8 cellular contexts compared by ENCODE assay signal in the genomic region with DNA sequence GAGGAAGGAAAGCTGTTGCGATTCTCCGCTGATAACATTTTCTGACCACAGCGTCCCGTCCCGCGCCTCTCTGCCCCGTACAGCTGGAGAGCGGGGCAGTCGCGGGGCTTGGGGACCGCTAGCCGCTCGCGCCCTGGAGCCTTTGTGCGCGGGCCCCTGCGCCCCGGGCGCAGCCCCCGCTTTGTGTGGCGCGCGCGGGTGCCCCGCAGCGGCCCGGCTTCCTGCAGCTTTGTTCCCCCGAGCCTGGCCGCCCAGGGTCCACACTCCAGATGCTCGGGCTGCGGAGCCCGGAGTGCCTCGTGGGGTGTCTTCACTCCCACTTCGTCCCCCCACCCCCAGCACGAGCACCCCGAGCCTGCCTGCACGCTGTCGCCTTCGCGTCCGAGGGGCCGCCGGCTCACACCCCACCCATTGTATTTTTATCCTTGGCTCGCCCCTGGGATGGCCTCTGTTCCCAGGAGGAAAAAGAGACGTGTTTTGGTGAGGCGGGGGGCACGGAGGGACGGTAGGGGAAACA. TPM values are rescaled to one million over a fixed set of nuclear protein-coding genes. Genes with fewer than 3 reads are reported as not detected.
DNase-seq lines count a peak whose midpoint lies in the region; ATAC-seq, FAIRE-seq and TF ChIP-seq lines count a peak whose summit lies in the region.

No MANE protein-coding gene starts in this region.

- H3K79me2 ChIP-seq in Loucy (ENCODE audit: insufficient read depth, low read length) (peaks cover 64% of the 10 kb centered on the region), GM12878 (ENCODE audit: control insufficient read depth, insufficient read depth, low read length) (peaks cover 55% of the 10 kb centered on the region)

- H3K9ac ChIP-seq in Loucy (ENCODE audit: low read depth, low read length, poor library complexity, severe bottlenecking) (peak overlapping the region; percentile 91), GM12878 (ENCODE audit: control insufficient read depth, insufficient read depth, low read length) (peak overlapping the region; percentile 80)

- POLR2A ChIA-PET in CD8-positive, alpha-beta T cell (lab: Charles Lee): interaction anchor here (0.8 to 4.7 kb wide), 21 partner anchors 12 to 125 kb away, joined by 3 to 50 read pairs (median 5); no protein-coding TSS in a partner anchor
- POLR2A ChIA-PET in GM12878 (lab: Charles Lee): interaction anchor here (0.8 to 16.1 kb wide), 14 partner anchors 11 to 105 kb away, joined by 3 to 268 read pairs (median 6); no protein-coding TSS in a partner anchor

- in situ Hi-C loops in GM12878 (cut with MboI): no loop called here

- RAD21 ChIA-PET in GM12878 (lab: Charles Lee; ENCODE audit: unreplicated experiment): interaction anchor here (0.8 to 15.8 kb wide), 22 partner anchors 11 to 177 kb away, joined by 3 to 429 read pairs (median 8); a partner anchor contains a TSS

- no peaks in the 10 kb centered on the region for H3K27me3 Mint-ChIP-seq in CD8-positive, alpha-beta T cell (ENCODE audit: low read depth)

- H2AFZ ChIP-seq in Loucy (ENCODE audit: low read length) (peak overlapping the region; percentile 69), GM12878 (ENCODE audit: control insufficient read depth, low read depth, low read length) (peak overlapping the region; percentile 63; the same call in 1 of the 2 replicates)

- BruUV-seq in GM12878 (replicated peaks; lab: Mats Ljungman, UMichigan): no TSS peak

- H3F3A ChIP-seq in Loucy (ENCODE audit: low read depth): peaks cover 6% of the 10 kb centered on the region; the same call in 1 of the 2 replicates

- peaks cover 34% of the 10 kb centered on the region for H3K36me3 Mint-ChIP-seq in CD8-positive, alpha-beta T cell

- CTCF ChIA-PET in CD8-positive, alpha-beta T cell (lab: Charles Lee): interaction anchor here (0.9 to 3.9 kb wide), 19 partner anchors 9 to 121 kb away, joined by 3 to 36 read pairs (median 4); no protein-coding TSS in a partner anchor
- CTCF ChIA-PET in GM12878 (lab: Yijun Ruan, JAX): interaction anchor here (0.6 to 6.5 kb wide), 19 partner anchors 12 to 121 kb away, joined by 3 to 55 read pairs (median 6); no protein-coding TSS in a partner anchor

- H3K4me3 ChIP-seq in CD8-positive, alpha-beta T cell (ENCODE audit: low read depth, low read length): peak overlapping the region; percentile 94
- H3K4me3 ChIP-seq in Loucy (ENCODE audit: low read length, poor library complexity, severe bottlenecking) (peak overlapping the region; percentile 88), GM12878 (peak overlapping the region; percentile 98), thymus (ENCODE audit: low read length) (peak overlapping the region; percentile 85)

- H3K36me3 ChIP-seq in CD8-positive, alpha-beta T cell (ENCODE audit: insufficient read depth, low read length): no peaks in the 10 kb centered on the region
- H3K36me3 ChIP-seq in Loucy (ENCODE audit: insufficient read depth, low read length) (peaks cover 7% of the 10 kb centered on the region; the same call in 1 of the 2 replicates), GM12878 (ENCODE audit: control insufficient read depth in 2 of 2, insufficient read depth in 2 of 2, low read length in 1 of 2) (peaks cover 3 to 8% of the 10 kb centered on the region in 2 experiments), thymus (ENCODE audit: control insufficient read depth, insufficient read depth) (no peaks in the 10 kb centered on the region)

- peak in 2 of 7 experiments; percentile 22 to 49 for DNase-seq in CD8-positive, alpha-beta T cell
- DNase-seq in GM12878 (ENCODE audit: low read depth, low spot score) (no peak), left colon (no peak), GOT3 (lab: John Stamatoyannopoulos, UW) (no peak)

- no peaks in the 10 kb centered on the region for H3K9me3 Mint-ChIP-seq in CD8-positive, alpha-beta T cell

- H3K4me3 Mint-ChIP-seq in CD8-positive, alpha-beta T cell: peak overlapping the region; percentile 95

- no peak for FAIRE-seq in GM12878 (lab: Jason Lieb, UNC)

- WGBS in GM12878 (ENCODE audit: insufficient coverage, insufficient replicate concordance, low lambda C conversion rate, missing lambda C conversion rate): under 1% methylated on average over 47 of the region's 48 CpGs
- under 1% methylated on average over 48 of the region's 48 CpGs for WGBS in thymus

- peaks cover 48% of the 10 kb centered on the region for H3K4me1 Mint-ChIP-seq in CD8-positive, alpha-beta T cell (ENCODE audit: low read depth)

- no peaks in the 10 kb centered on the region for H3K27me3 ChIP-seq in CD8-positive, alpha-beta T cell (ENCODE audit: insufficient read depth, low read length)
- H3K27me3 ChIP-seq in Loucy (ENCODE audit: insufficient read depth, low read length, poor library complexity, severe bottlenecking) (no peaks in the 10 kb centered on the region), GM12878 (replicated peaks in 1 of 2; ENCODE audit: control insufficient read depth in 2 of 2, insufficient read depth in 2 of 2, low read length in 1 of 2) (no peaks in the 10 kb centered on the region), thymus (ENCODE audit: control insufficient read depth, insufficient read depth) (no peaks in the 10 kb centered on the region)

- peak; percentile 20 for ATAC-seq in CD8-positive, alpha-beta T cell
- ATAC-seq in GM21515 (IDR thresholded peaks at IDR 0.05; ENCODE audit: unreplicated experiment) (peak; percentile 11), GM12878 (peak; percentile 11), left colon (peak; percentile 24), GM21423 (IDR thresholded peaks at IDR 0.05; ENCODE audit: unreplicated experiment) (no peak)

- TF ChIP-seq CTCF in CD8-positive, alpha-beta T cell (IDR thresholded peaks at IDR 0.05): no peak
- no peak for TF ChIP-seq CTCF in Loucy (conservative IDR thresholded peaks at IDR 0.05; ENCODE audit: low read length)
- no peak for TF ChIP-seq CTCF in GM12878 (IDR thresholded peaks at IDR 0.05 in 2 of 3, conservative IDR thresholded peaks at IDR 0.05 in 1 of 3; ENCODE audit: control insufficient read depth in 2 of 3, extremely low read depth in 1 of 3, insufficient read depth in 1 of 3, low read depth in 3 of 3, low read length in 3 of 3)

- H3K4me2 ChIP-seq in Loucy (ENCODE audit: low read depth, low read length, poor library complexity, severe bottlenecking) (peak overlapping the region; percentile 87), GM12878 (ENCODE audit: control insufficient read depth, insufficient read depth) (peak overlapping the region; percentile 26; the same call in 1 of the 2 replicates)

- SMC1A ChIA-PET in GM12878 (lab: Charles Lee; ENCODE audit: uncharacterized antibody, unreplicated experiment): interaction anchor here (0.8 to 12.9 kb wide), 30 partner anchors 8 to 177 kb away, joined by 3 to 356 read pairs (median 9); no protein-coding TSS in a partner anchor

- H3K9me3 ChIP-seq in CD8-positive, alpha-beta T cell (ENCODE audit: low read length): no peaks in the 10 kb centered on the region
- H3K9me3 ChIP-seq in Loucy (ENCODE audit: insufficient read depth, low read depth, low read length) (no peaks in the 10 kb centered on the region), GM12878 (replicated peaks; ENCODE audit: control insufficient read depth, insufficient read depth, low read length) (no peaks in the 10 kb centered on the region), thymus (ENCODE audit: control insufficient read depth) (no peaks in the 10 kb centered on the region)

- peaks cover 44% of the 10 kb centered on the region for H3K4me1 ChIP-seq in CD8-positive, alpha-beta T cell (ENCODE audit: insufficient read depth, low read length)
- H3K4me1 ChIP-seq in Loucy (ENCODE audit: insufficient read depth, low read length, poor library complexity, severe bottlenecking): peaks cover 53% of the 10 kb centered on the region
- H3K4me1 ChIP-seq in GM12878 (ENCODE audit: control insufficient read depth, insufficient read depth, low read length): peaks cover 20% of the 10 kb centered on the region
- peaks cover 24% of the 10 kb centered on the region for H3K4me1 ChIP-seq in thymus (ENCODE audit: control insufficient read depth, insufficient read depth, low read length)

- no peaks in the 10 kb centered on the region for H3K9me2 ChIP-seq in Loucy (replicated peaks; ENCODE audit: low read depth, low read length)

- TF ChIP-seq POLR2A in GM12878 (IDR thresholded peaks at IDR 0.05; ENCODE audit: low read depth, low read length): no peak

- TF ChIP-seq EP300 in GM12878 (IDR thresholded peaks at IDR 0.05; ENCODE audit: borderline replicate concordance in 1 of 2, control insufficient read depth in 1 of 2, low read depth in 2 of 2, low read length in 2 of 2): no peak

- TF ChIP-seq RAD21 in GM12878 (IDR thresholded peaks at IDR 0.05; ENCODE audit: insufficient read depth, low read depth, low read length): no peak

- H4K20me1 ChIP-seq in Loucy (ENCODE audit: insufficient read depth, low read length, poor library complexity, severe bottlenecking) (peaks cover 47% of the 10 kb centered on the region), GM12878 (ENCODE audit: control insufficient read depth, insufficient read depth) (no peaks in the 10 kb centered on the region; the same call in 1 of the 2 replicates)

- H3K27ac Mint-ChIP-seq in CD8-positive, alpha-beta T cell: peak overlapping the region; percentile 96

- intact Hi-C loops in CD8-positive, alpha-beta T cell (cut with DNase I, micrococcal nuclease): loop anchor here (1.0 to 10.0 kb wide), 8 partner anchors 22 to 352 kb away; a partner anchor contains a TSS
- intact Hi-C loops in GM12878 (cut with micrococcal nuclease; ENCODE audit: unreplicated experiment): loop anchor here (1.0 kb wide), 3 partner anchors 26 to 122 kb away; a partner anchor contains a TSS
- intact Hi-C loops in left colon (cut with DNase I, micrococcal nuclease): no loop called here

- peak overlapping the region; percentile 76 for H3K27ac ChIP-seq in CD8-positive, alpha-beta T cell (ENCODE audit: low read depth, low read length)
- H3K27ac ChIP-seq in GM12878 (ENCODE audit: control insufficient read depth, insufficient read depth) (peak overlapping the region; percentile 88), thymus (ENCODE audit: low read depth) (peak overlapping the region; percentile 90)

RNA-seq across cellular contexts. Expression of a gene that starts 0.5 kb away (rescaled TPM):
- 10 to 100 TPM; 80.8 to 83.1 TPM for total RNA-seq in CD8-positive, alpha-beta T cell
- total RNA-seq in GM12878 (2013; cell fraction: nucleolus; rRNA removed): 766 and 777 TPM in 2 replicates
- 77.0 and 90.4 TPM in 2 replicates for total RNA-seq in GM12878 (2014; rRNA removed)
- 64.0 and 66.4 TPM in 2 replicates for total RNA-seq in GM12878 (2014; rRNA removed; fragmentation: Illumina TruSeq; extraction: Trizol)
- 77.8 and 85.2 TPM in 2 replicates for total RNA-seq in GM12878 (2021)
- 39.6 TPM for polyA plus RNA-seq in GM12878 (2011; ENCODE audit: low read depth)
- 90.9 and 101 TPM in 2 replicates for polyA plus RNA-seq in GM12878 (2011; rRNA removed)
- polyA plus RNA-seq in GM12878 (2011; cell fraction: cytosol; rRNA removed): 65.6 and 84.8 TPM in 2 replicates
- 169 and 183 TPM in 2 replicates for polyA plus RNA-seq in GM12878 (2011; cell fraction: nucleus; rRNA removed)
- 45.1 and 70.5 TPM in 2 replicates for polyA plus RNA-seq in GM12878 (2012)
- polyA plus RNA-seq in GM12878 (2014; fragmentation: Illumina TruSeq; extraction: Trizol): 74.3 and 94.5 TPM in 2 replicates
- 1 to 10 TPM; 8.5 to 9.5 TPM for polyA plus RNA-seq in GM12878 (2014; fragmentation: Nextera tagmentation; extraction: Ambion mirVana)
- 47.1 and 47.5 TPM in 2 replicates for polyA plus RNA-seq in GM12878 (2014; rRNA removed)
- 10 to 100 TPM; 74.5 TPM for polyA plus RNA-seq in GM12878 (2016; fragmentation: Nextera tagmentation; extraction: Ambion mirVana)
- polyA minus RNA-seq in GM12878 (2011; rRNA and poly(A)+ RNA removed): 177 and 187 TPM in 2 replicates
- 53.1 and 74.4 TPM in 2 replicates for polyA minus RNA-seq in GM12878 (2011; cell fraction: cytosol; rRNA and poly(A)+ RNA removed)
- 194 and 231 TPM in 2 replicates for polyA minus RNA-seq in GM12878 (2011; cell fraction: nucleus; rRNA and poly(A)+ RNA removed)
- total RNA-seq in left colon: 1 to 10 TPM; 3.6 to 8.0 TPM
- 32.8 TPM for polyA plus RNA-seq in thymus

Comparison
In these comparisons a context has a peak if more than half of its experiments do, and no peak if none do; other contexts are left out.
1. RNA of a gene that starts 0.5 kb away (total RNA-seq): 80.8 to 83.1 TPM in CD8-positive, alpha-beta T cell and 64.0 to 777 TPM in GM12878; 3.6 to 8.0 TPM in left colon; every median in the first group is over 4 times any median in the second.
2. intact Hi-C loops: an anchor here in CD8-positive, alpha-beta T cell (1.0 to 10.0 kb wide) and GM12878 (1.0 kb wide); none called in left colon.
3. Peak in every context shown above with its lines, with median percentiles within 50 percentile points of each other: H3K27ac ChIP-seq and H3K4me3 ChIP-seq.